Comparison of ENCODE assay signal across 2 cellular contexts in genomic region chr12:27521066-27521465, GRCh38.
TF ChIP-seq lines count a peak whose summit lies in the region.

No MANE protein-coding gene starts in this region.

TF ChIP-seq in HepG2, 621 proteins besides CTCF, POLR2A, EP300 and RAD21 (continued from another document):
- TF ChIP-seq NR0B2 (CRISPR knock-in tag; IDR thresholded peaks at IDR 0.05) = no peak
- TF ChIP-seq XRCC5 (optimal IDR thresholded peaks at IDR 0.05; ENCODE audit: low read length) = no peak
- TF ChIP-seq, protein P1, sequence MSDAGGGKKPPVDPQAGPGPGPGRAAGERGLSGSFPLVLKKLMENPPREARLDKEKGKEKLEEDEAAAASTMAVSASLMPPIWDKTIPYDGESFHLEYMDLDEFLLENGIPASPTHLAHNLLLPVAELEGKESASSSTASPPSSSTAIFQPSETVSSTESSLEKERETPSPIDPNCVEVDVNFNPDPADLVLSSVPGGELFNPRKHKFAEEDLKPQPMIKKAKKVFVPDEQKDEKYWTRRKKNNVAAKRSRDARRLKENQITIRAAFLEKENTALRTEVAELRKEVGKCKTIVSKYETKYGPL (CRISPR knock-in tag; IDR thresholded peaks at IDR 0.05) = no peak

TF ChIP-seq in WTC11, 78 proteins besides CTCF, POLR2A, EP300 and RAD21:
- TF ChIP-seq, protein P2, sequence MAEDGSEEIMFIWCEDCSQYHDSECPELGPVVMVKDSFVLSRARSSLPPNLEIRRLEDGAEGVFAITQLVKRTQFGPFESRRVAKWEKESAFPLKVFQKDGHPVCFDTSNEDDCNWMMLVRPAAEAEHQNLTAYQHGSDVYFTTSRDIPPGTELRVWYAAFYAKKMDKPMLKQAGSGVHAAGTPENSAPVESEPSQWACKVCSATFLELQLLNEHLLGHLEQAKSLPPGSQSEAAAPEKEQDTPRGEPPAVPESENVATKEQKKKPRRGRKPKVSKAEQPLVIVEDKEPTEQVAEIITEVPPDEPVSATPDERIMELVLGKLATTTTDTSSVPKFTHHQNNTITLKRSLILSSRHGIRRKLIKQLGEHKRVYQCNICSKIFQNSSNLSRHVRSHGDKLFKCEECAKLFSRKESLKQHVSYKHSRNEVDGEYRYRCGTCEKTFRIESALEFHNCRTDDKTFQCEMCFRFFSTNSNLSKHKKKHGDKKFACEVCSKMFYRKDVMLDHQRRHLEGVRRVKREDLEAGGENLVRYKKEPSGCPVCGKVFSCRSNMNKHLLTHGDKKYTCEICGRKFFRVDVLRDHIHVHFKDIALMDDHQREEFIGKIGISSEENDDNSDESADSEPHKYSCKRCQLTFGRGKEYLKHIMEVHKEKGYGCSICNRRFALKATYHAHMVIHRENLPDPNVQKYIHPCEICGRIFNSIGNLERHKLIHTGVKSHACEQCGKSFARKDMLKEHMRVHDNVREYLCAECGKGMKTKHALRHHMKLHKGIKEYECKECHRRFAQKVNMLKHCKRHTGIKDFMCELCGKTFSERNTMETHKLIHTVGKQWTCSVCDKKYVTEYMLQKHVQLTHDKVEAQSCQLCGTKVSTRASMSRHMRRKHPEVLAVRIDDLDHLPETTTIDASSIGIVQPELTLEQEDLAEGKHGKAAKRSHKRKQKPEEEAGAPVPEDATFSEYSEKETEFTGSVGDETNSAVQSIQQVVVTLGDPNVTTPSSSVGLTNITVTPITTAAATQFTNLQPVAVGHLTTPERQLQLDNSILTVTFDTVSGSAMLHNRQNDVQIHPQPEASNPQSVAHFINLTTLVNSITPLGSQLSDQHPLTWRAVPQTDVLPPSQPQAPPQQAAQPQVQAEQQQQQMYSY (CRISPR knock-in tag; IDR thresholded peaks at IDR 0.05) = peak; percentile 65; the same call in 1 of the 2 replicates
- TF ChIP-seq, protein P3, sequence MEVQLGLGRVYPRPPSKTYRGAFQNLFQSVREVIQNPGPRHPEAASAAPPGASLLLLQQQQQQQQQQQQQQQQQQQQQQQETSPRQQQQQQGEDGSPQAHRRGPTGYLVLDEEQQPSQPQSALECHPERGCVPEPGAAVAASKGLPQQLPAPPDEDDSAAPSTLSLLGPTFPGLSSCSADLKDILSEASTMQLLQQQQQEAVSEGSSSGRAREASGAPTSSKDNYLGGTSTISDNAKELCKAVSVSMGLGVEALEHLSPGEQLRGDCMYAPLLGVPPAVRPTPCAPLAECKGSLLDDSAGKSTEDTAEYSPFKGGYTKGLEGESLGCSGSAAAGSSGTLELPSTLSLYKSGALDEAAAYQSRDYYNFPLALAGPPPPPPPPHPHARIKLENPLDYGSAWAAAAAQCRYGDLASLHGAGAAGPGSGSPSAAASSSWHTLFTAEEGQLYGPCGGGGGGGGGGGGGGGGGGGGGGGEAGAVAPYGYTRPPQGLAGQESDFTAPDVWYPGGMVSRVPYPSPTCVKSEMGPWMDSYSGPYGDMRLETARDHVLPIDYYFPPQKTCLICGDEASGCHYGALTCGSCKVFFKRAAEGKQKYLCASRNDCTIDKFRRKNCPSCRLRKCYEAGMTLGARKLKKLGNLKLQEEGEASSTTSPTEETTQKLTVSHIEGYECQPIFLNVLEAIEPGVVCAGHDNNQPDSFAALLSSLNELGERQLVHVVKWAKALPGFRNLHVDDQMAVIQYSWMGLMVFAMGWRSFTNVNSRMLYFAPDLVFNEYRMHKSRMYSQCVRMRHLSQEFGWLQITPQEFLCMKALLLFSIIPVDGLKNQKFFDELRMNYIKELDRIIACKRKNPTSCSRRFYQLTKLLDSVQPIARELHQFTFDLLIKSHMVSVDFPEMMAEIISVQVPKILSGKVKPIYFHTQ (CRISPR knock-in tag; IDR thresholded peaks at IDR 0.05) = no peak
- TF ChIP-seq ZNF232 (CRISPR knock-in tag; IDR thresholded peaks at IDR 0.05) = no peak
